8 cellular contexts compared by ENCODE assay signal in the genomic region with DNA sequence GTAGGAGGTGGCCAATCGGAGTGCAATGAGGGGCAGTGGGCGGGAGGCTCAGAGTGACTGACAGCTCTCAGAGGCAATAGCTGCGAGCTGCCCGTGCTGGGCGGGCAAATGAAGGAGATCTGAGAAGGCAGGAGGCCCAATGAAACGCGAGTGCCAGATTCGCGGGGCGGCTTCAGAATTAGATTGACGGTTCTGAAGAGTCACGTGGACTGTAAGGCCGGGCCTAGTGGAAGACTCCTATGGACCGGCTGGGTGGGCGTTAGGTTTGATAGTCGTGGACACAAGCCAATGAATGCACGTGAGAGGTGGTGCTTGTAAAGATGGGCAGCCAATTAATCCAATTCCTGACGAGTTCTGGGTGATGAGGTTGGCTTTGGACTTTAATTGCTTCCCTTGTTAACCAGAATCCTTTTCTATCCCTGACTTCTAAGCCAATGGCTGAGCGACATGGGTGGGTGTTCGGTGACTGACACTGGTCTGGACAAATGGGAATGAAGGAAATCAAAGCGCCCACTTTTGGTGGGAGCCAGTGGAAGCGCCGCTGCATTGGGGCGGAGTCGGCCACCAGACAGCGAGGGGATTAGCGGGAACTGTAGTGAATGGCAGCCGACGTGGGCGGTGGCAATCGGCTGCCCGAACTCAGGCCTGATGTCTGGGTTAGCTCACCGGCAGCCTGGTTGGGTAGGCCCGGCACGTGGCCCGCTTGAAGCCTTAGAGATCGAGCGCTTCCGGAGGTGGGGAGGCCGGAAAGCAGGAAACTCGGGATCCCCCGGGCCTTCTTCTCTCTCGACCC. TPM values are rescaled to one million over a fixed set of nuclear protein-coding genes. Genes with fewer than 3 reads are reported as not detected.
A peak's percentile ranks its signal among the peaks of the same experiment; 100 is the strongest.
DNase-seq lines count a peak whose midpoint lies in the region; ATAC-seq, FAIRE-seq and TF ChIP-seq lines count a peak whose summit lies in the region.

No MANE protein-coding gene starts in this region.

- peaks cover 35% of the 10 kb centered on the region for H3K36me3 ChIP-seq in WERI-Rb-1
- peaks cover 13% of the 10 kb centered on the region for H3K36me3 ChIP-seq in bronchial epithelial cell (ENCODE audit: control insufficient read depth, insufficient read depth, low read length)
- H3K36me3 ChIP-seq in smooth muscle cell (ENCODE audit: low read depth), result no peaks in the 10 kb centered on the region

- H3K27me3 ChIP-seq in WERI-Rb-1 (ENCODE audit: insufficient read depth, low read depth, severe bottlenecking) (no peaks in the 10 kb centered on the region), bronchial epithelial cell (ENCODE audit: control insufficient read depth, insufficient read depth, low read length) (no peaks in the 10 kb centered on the region), smooth muscle cell (ENCODE audit: low read depth) (peaks cover 6% of the 10 kb centered on the region)

- no peaks in the 10 kb centered on the region for H3K9me3 Mint-ChIP-seq in immature natural killer cell

- peaks cover 11% of the 10 kb centered on the region for H3K4me1 ChIP-seq in smooth muscle cell (ENCODE audit: low read depth)

- H3K9ac ChIP-seq in smooth muscle cell (ENCODE audit: low read depth), result no peak overlapping the region

- H3K27me3 Mint-ChIP-seq in immature natural killer cell (ENCODE audit: low read depth in 3 of 3), result peaks cover 5 to 8% (median 6%) of the 10 kb centered on the region in 3 donors

- peak; percentile 57 for TF ChIP-seq POLR2A in GM18951 (IDR thresholded peaks at IDR 0.05; ENCODE audit: extremely low read depth, insufficient read depth, insufficient read length)

- H3K36me3 Mint-ChIP-seq in immature natural killer cell, result peaks cover 0 to 9% (median 6%) of the 10 kb centered on the region in 3 donors

- peaks cover 42 to 47% of the 10 kb centered on the region in 2 donors for H3K4me1 Mint-ChIP-seq in immature natural killer cell

- WGBS in smooth muscle cell (ENCODE audit: low lambda C conversion rate), result 10% methylated on average over 40 of the region's 43 CpGs

- H4K20me1 ChIP-seq in smooth muscle cell (ENCODE audit: low read depth), result peaks cover 40% of the 10 kb centered on the region

- peak overlapping the region; percentile 60 to 85 (median 79) for H3K4me3 Mint-ChIP-seq in immature natural killer cell

- peaks cover 40% of the 10 kb centered on the region for H3K79me2 ChIP-seq in smooth muscle cell (ENCODE audit: low read depth)

- no peaks in the 10 kb centered on the region for H3F3A ChIP-seq in smooth muscle cell (ENCODE audit: low read depth)

- H3K27ac ChIP-seq in WERI-Rb-1 (peak overlapping the region; percentile 93), smooth muscle cell (ENCODE audit: low read depth) (peak overlapping the region; percentile 37)

- H3K27ac Mint-ChIP-seq in immature natural killer cell, result peak overlapping the region; percentile 82 to 98 (median 93)

- in situ Hi-C loops in GM18951 (cut with MboI; ENCODE audit: low sequenced_read_pairs, unreplicated experiment), result no loop called here

- ATAC-seq in HG03159 (IDR thresholded peaks at IDR 0.05; ENCODE audit: unreplicated experiment), result peak; percentile 89

- FAIRE-seq in bronchial epithelial cell (lab: Jason Lieb, UNC), result peak; percentile 100

- H3K9me3 ChIP-seq in WERI-Rb-1 (ENCODE audit: severe bottlenecking), result peaks cover 5% of the 10 kb centered on the region
- H3K9me3 ChIP-seq in smooth muscle cell (replicated peaks; ENCODE audit: low read depth), result no peaks in the 10 kb centered on the region

- no peak overlapping the region for H3K4me2 ChIP-seq in smooth muscle cell

- H2AFZ ChIP-seq in smooth muscle cell (ENCODE audit: low read depth), result no peak overlapping the region

- no peak for TF ChIP-seq CTCF in WERI-Rb-1 (IDR thresholded peaks at IDR 0.05; ENCODE audit: low read depth, low read length)
- no peak for TF ChIP-seq CTCF in bronchial epithelial cell (IDR thresholded peaks at IDR 0.05; ENCODE audit: insufficient read depth, low read length, severe bottlenecking)
- TF ChIP-seq CTCF in smooth muscle cell (IDR thresholded peaks at IDR 0.05; ENCODE audit: borderline replicate concordance, insufficient read depth, poor library complexity, severe bottlenecking), result no peak

- DNase-seq in AG08396 (ENCODE audit: low spot score) (peak; percentile 99), NCI-H2227 (lab: John Stamatoyannopoulos, UW; ENCODE audit: unreplicated experiment) (peak; percentile 98), WERI-Rb-1 (peak; percentile 99), bronchial epithelial cell (ENCODE audit: low read depth) (peak; percentile 100), immature natural killer cell (peak; percentile 99 to 100 (median 99)), smooth muscle cell (lab: John Stamatoyannopoulos, UW; ENCODE audit: unreplicated experiment) (peak; percentile 94)

- H3K4me3 ChIP-seq in WERI-Rb-1 (ENCODE audit: low read depth, low read length) (peak overlapping the region; percentile 9), bronchial epithelial cell (ENCODE audit: low read depth, low read length) (peak overlapping the region; percentile 66), smooth muscle cell (no peak overlapping the region)

RNA-seq across cellular contexts. Expression of a gene that starts 0.5 kb away (rescaled TPM):
- total RNA-seq in bronchial epithelial cell (55.8 and 85.6 TPM in 2 replicates), smooth muscle cell (59.1 and 88.3 TPM in 2 replicates)
- polyA plus RNA-seq in immature natural killer cell (10 to 100 TPM in 1 of 3 donors, 1 to 10 TPM in 2; 3.9 to 15.6 (median 9.8) TPM), smooth muscle cell (169 and 179 TPM in 2 replicates)

RNA-seq across cellular contexts. Expression of a gene that starts 8.4 kb away (rescaled TPM):
- total RNA-seq in bronchial epithelial cell (not detected in 2 replicates), smooth muscle cell (not detected in 2 replicates)
- polyA plus RNA-seq in immature natural killer cell (not detected), smooth muscle cell (0.30 and 0.57 TPM in 2 replicates)

RNA-seq across cellular contexts. Expression of a gene that starts 32.2 kb away (rescaled TPM):
- total RNA-seq in bronchial epithelial cell, result 52.7 and 63.6 TPM in 2 replicates
- polyA plus RNA-seq in immature natural killer cell, result 10 to 100 TPM; 11.0 to 29.8 (median 11.5) TPM
- total RNA-seq in smooth muscle cell, result 35.6 and 65.8 TPM in 2 replicates
- 34.7 and 43.0 TPM in 2 replicates for polyA plus RNA-seq in smooth muscle cell

RNA-seq across cellular contexts. Expression of a gene that starts 34.5 kb away (rescaled TPM):
- total RNA-seq in bronchial epithelial cell (18.1 and 36.9 TPM in 2 replicates), smooth muscle cell (34.2 and 57.1 TPM in 2 replicates)
- polyA plus RNA-seq in immature natural killer cell (10 to 100 TPM in 1 of 3 donors, 1 to 10 TPM in 1, under 1 TPM in 1; 0.61 to 14.7 (median 4.1) TPM), smooth muscle cell (46.9 and 58.7 TPM in 2 replicates)

RNA-seq across cellular contexts. Expression of a gene that starts 38.9 kb away (rescaled TPM):
- total RNA-seq in bronchial epithelial cell, result 49.5 and 90.9 TPM in 2 replicates
- under 1 TPM in 1 of 3 donors, not detected in 2; 0.39 TPM for polyA plus RNA-seq in immature natural killer cell
- total RNA-seq in smooth muscle cell, result 4.0 and 7.8 TPM in 2 replicates
- 2.5 and 12.1 TPM in 2 replicates for polyA plus RNA-seq in smooth muscle cell
